8 cellular contexts compared by ENCODE assay signal in the genomic region with DNA sequence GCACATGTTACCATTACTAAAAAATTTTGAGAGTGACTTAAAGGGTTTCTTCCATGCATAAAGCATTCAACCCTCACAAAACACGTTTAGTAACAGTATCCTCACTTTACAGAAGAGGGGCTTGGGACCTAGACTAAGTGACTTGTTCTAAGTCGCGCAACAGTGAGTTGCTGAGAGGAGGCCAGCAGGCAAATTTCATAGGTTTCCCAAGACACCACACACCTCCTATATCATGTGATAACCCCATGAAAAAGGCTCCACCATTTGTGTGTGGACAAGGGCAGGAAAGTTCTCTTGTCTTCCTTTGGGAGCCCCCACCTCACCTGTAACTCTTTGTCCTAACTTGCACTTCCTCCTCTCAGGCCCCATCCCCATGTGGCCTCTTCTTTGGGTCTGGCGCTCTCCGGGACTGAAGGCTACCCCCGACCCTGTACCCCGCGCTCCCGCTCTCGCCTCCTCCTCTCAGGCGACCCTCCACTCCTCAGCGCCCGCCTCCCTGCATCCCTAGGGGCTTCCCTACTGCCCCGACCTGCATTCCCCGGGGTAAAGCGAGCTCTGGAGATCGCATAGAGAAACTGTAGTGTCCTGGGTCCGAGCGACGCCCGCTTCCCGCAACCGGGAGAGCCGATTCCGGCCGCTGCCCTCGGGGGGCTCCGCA. TPM values are rescaled to one million over a fixed set of nuclear protein-coding genes. Genes with fewer than 3 reads are reported as not detected.
A peak's percentile ranks its signal among the peaks of the same experiment; 100 is the strongest.
DNase-seq lines count a peak whose midpoint lies in the region; TF ChIP-seq lines count a peak whose summit lies in the region.

No MANE protein-coding gene starts in this region.

- DNase-seq in Caco-2 (no peak), medulla oblongata (ENCODE audit: extremely low spot score) (peak; percentile 46), vagina (ENCODE audit: extremely low spot score in 2 of 2) (peak in 1 of 2 donors; percentile 84), NCI-H1105 (lab: John Stamatoyannopoulos, UW) (no peak), T1000 (lab: John Stamatoyannopoulos, UW) (no peak), GM20000 (ENCODE audit: low spot score) (no peak)
- DNase-seq in Jurkat, Clone E6-1 (ENCODE audit: low read depth, low spot score) = no peak

- intact Hi-C loops in Caco-2 (cut with micrococcal nuclease; ENCODE audit: unreplicated experiment) (no loop called here), vagina (cut with DNase I) (loop anchor here (5.0 kb wide), 1 partner anchor 129 kb away; no protein-coding TSS in a partner anchor)

- peak overlapping the region; percentile 99 for H3K27ac ChIP-seq in vagina

- H3K4me1 Mint-ChIP-seq in Caco-2 (ENCODE audit: low read depth, unreplicated experiment) (peaks cover 5% of the 10 kb centered on the region), brain (peaks cover 15% of the 10 kb centered on the region)

- BruUV-seq in Caco-2 (replicated peaks; lab: Mats Ljungman, UMichigan) = no TSS peak

- H3K9me3 ChIP-seq in Caco-2 (no peaks in the 10 kb centered on the region), vagina (no peaks in the 10 kb centered on the region)

- TF ChIP-seq POLR2A in vagina (IDR thresholded peaks at IDR 0.05) = no peak

- no peaks in the 10 kb centered on the region; the same call in 1 of the 2 replicates for H3K4me1 ChIP-seq in Caco-2
- H3K4me1 ChIP-seq in vagina = peaks cover 26% of the 10 kb centered on the region

- H3K36me3 Mint-ChIP-seq in Caco-2 (ENCODE audit: insufficient read depth, unreplicated experiment) = peaks cover 11% of the 10 kb centered on the region
- no peaks in the 10 kb centered on the region for H3K36me3 Mint-ChIP-seq in brain

- H3K4me3 ChIP-seq in Caco-2 (ENCODE audit: low read depth, low read length) (peak overlapping the region; percentile 47), vagina (peak overlapping the region; percentile 57 to 86)
- peak overlapping the region; percentile 74 for H3K4me3 ChIP-seq in Jurkat, Clone E6-1 (ENCODE audit: low read length)

- H3K9me3 Mint-ChIP-seq in Caco-2 (ENCODE audit: unreplicated experiment) (no peaks in the 10 kb centered on the region), brain (peaks cover 0 to 4% (median 4%) of the 10 kb centered on the region in 5 experiments)

- no peaks in the 10 kb centered on the region for H3K36me3 ChIP-seq in Caco-2 (ENCODE audit: control insufficient read depth, insufficient read depth, low read length)
- H3K36me3 ChIP-seq in vagina = peaks cover 0 to 30% of the 10 kb centered on the region in 2 donors

- H3K27me3 ChIP-seq in Caco-2 (replicated peaks; ENCODE audit: control insufficient read depth, insufficient read depth, low read length) (no peaks in the 10 kb centered on the region; the same call in 1 of the 2 replicates), vagina (no peaks in the 10 kb centered on the region)

- no peak for TF ChIP-seq CTCF in Caco-2 (IDR thresholded peaks at IDR 0.05; ENCODE audit: insufficient read depth in 1 of 2, low read depth in 1 of 2, low read length in 1 of 2, severe bottlenecking in 1 of 2, unreplicated experiment in 1 of 2)
- no peak for TF ChIP-seq CTCF in brain (conservative IDR thresholded peaks at IDR 0.05)
- TF ChIP-seq CTCF in vagina (IDR thresholded peaks at IDR 0.05) = no peak
- no peak for TF ChIP-seq CTCF in GM20000 (IDR thresholded peaks at IDR 0.05; ENCODE audit: extremely low read depth, missing control alignments)

- H3K27ac Mint-ChIP-seq in Caco-2 (ENCODE audit: unreplicated experiment) = no peak overlapping the region
- H3K27ac Mint-ChIP-seq in brain = peak overlapping the region in 4 of 5 experiments; percentile 52 to 95 (median 93)

- H3K27me3 Mint-ChIP-seq in Caco-2 (ENCODE audit: insufficient read depth, unreplicated experiment) = peaks cover 6% of the 10 kb centered on the region
- peaks cover 55% of the 10 kb centered on the region for H3K27me3 Mint-ChIP-seq in brain

- CTCF ChIA-PET in Caco-2 (lab: Charles Lee) = interaction anchor here (1.7 kb wide), 1 partner anchor 10 kb away, joined by 14 read pairs; a partner anchor contains a TSS

- POLR2A ChIA-PET in Caco-2 (lab: Charles Lee) = no interaction called here

- H3K4me3 Mint-ChIP-seq in Caco-2 (ENCODE audit: unreplicated experiment) (peak overlapping the region; percentile 72), brain (peak overlapping the region; percentile 88 to 97 (median 91))

RNA-seq across cellular contexts. Expression of a gene that starts 0.4 kb away (rescaled TPM):
- total RNA-seq in Caco-2 (2022) (3.7 and 3.9 TPM in 2 replicates), vagina (31.9 TPM)
- 212 TPM for polyA plus RNA-seq in Jurkat, Clone E6-1 (2012; ENCODE audit: insufficient read depth, insufficient read length)
- polyA plus RNA-seq in brain (ENCODE audit: insufficient read depth, low read depth, low replicate concordance) = 39.4 TPM

RNA-seq across cellular contexts. Expression of a gene that starts 4.9 kb away (rescaled TPM):
- total RNA-seq in Caco-2 (2022) (10.3 and 11.9 TPM in 2 replicates), vagina (19.9 TPM)
- polyA plus RNA-seq in Jurkat, Clone E6-1 (2012; ENCODE audit: insufficient read depth, insufficient read length) = 54.7 TPM
- 10.1 TPM for polyA plus RNA-seq in brain (ENCODE audit: insufficient read depth, low read depth, low replicate concordance)

RNA-seq across cellular contexts. Expression of a gene that starts 10.1 kb away (rescaled TPM):
- total RNA-seq in Caco-2 (2022) (2.4 and 3.7 TPM in 2 replicates), vagina (50.6 TPM)
- 49.5 TPM for polyA plus RNA-seq in Jurkat, Clone E6-1 (2012; ENCODE audit: insufficient read depth, insufficient read length)
- 17.8 TPM for polyA plus RNA-seq in brain (ENCODE audit: insufficient read depth, low read depth, low replicate concordance)

RNA-seq across cellular contexts. Expression of a gene that starts 10.5 kb away (rescaled TPM):
- total RNA-seq in Caco-2 (2022) = 1.3 TPM in 1 of 2 replicates, not detected in the other
- polyA plus RNA-seq in Jurkat, Clone E6-1 (2012; ENCODE audit: insufficient read depth, insufficient read length) = 107 TPM
- 16.7 TPM for polyA plus RNA-seq in brain (ENCODE audit: insufficient read depth, low read depth, low replicate concordance)
- 19.6 TPM for total RNA-seq in vagina

RNA-seq across cellular contexts. Expression of a gene that starts 26.6 kb away (rescaled TPM):
- total RNA-seq in Caco-2 (2022) (0.61 and 0.65 TPM in 2 replicates), vagina (2.7 TPM)
- 0.64 TPM for polyA plus RNA-seq in Jurkat, Clone E6-1 (2012; ENCODE audit: insufficient read depth, insufficient read length)
- not detected for polyA plus RNA-seq in brain (ENCODE audit: insufficient read depth, low read depth, low replicate concordance)

Comparison
In these comparisons a context has a peak if more than half of its experiments do, and no peak if none do; other contexts are left out.
1. RNA of a gene that starts 10.1 kb away (total RNA-seq): 50.6 TPM in vagina (single experiment); 2.4 to 3.7 TPM in Caco-2; every median in the first group is over 10 times any median in the second.
2. Peak in every context shown above with its lines, with median percentiles within 50 percentile points of each other: H3K4me3 ChIP-seq.